ENCODE assay signal across 9 cellular contexts in the genomic region with DNA sequence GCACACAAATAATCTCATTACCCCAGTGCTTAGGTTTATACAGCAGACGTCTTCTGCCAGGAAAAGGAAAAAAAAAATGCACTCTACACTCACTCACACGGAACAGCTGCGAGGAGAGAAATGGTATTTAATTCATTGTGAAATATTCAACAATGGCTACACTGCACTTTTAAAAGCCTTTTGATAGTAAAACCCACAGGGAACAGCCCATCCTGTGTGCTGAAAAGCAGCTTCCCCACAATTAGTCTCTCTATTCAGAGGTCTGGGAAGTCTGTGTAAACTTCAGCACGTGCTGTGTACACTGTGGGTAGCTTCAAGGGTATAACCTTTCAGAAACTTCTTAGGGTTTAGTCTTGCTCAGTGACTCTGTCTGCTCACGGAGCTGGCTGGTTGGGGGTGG. TPM values are rescaled to one million over a fixed set of nuclear protein-coding genes. Genes with fewer than 3 reads are reported as not detected.
A peak's percentile ranks its signal among the peaks of the same experiment; 100 is the strongest.
DNase-seq lines count a peak whose midpoint lies in the region; ATAC-seq and TF ChIP-seq lines count a peak whose summit lies in the region.
"Had no signal": no experiment of that assay in that cellular context is flagged by ENCODE, and none has a peak within 500 bp of the region (broad histone marks: within the 10 kb centered on the region; RNA-seq: fewer than 3 reads in every experiment).

No MANE protein-coding gene starts in this region.

- peak overlapping the region; percentile 4 for H3K4me3 ChIP-seq in CD8-positive, alpha-beta T cell (ENCODE audit: low read depth, low read length)
- peak overlapping the region; percentile 16 for H3K4me3 ChIP-seq in Loucy (ENCODE audit: low read length, poor library complexity, severe bottlenecking)

- H3K36me3 Mint-ChIP-seq in CD8-positive, alpha-beta T cell, result no peaks in the 10 kb centered on the region
- H3K36me3 Mint-ChIP-seq in activated naive CD8-positive, alpha-beta T cell treated with anti-CD3 and anti-CD28 coated beads, Interleukin-2, amount 50 U/mL, for 24 hours (ENCODE audit: low read depth), result no peaks in the 10 kb centered on the region
- H3K36me3 Mint-ChIP-seq in naive B cell, result no peaks in the 10 kb centered on the region

- H3K27me3 ChIP-seq in CD8-positive, alpha-beta T cell (ENCODE audit: insufficient read depth, low read length), result no peaks in the 10 kb centered on the region
- H3K27me3 ChIP-seq in Loucy (ENCODE audit: insufficient read depth, low read length, poor library complexity, severe bottlenecking), result no peaks in the 10 kb centered on the region

- no peaks in the 10 kb centered on the region for H3K9me3 Mint-ChIP-seq in CD8-positive, alpha-beta T cell
- no peaks in the 10 kb centered on the region for H3K9me3 Mint-ChIP-seq in activated naive CD8-positive, alpha-beta T cell treated with anti-CD3 and anti-CD28 coated beads, Interleukin-2, amount 50 U/mL, for 24 hours
- no peaks in the 10 kb centered on the region for H3K9me3 Mint-ChIP-seq in naive B cell

- H3K79me2 ChIP-seq in Loucy (ENCODE audit: insufficient read depth, low read length), result no peaks in the 10 kb centered on the region

- H3K9ac ChIP-seq in Loucy (ENCODE audit: low read depth, low read length, poor library complexity, severe bottlenecking), result peak overlapping the region; percentile 27

- H3K9me3 ChIP-seq in CD8-positive, alpha-beta T cell (ENCODE audit: low read length), result no peaks in the 10 kb centered on the region
- no peaks in the 10 kb centered on the region for H3K9me3 ChIP-seq in Loucy (ENCODE audit: insufficient read depth, low read depth, low read length)

- H3K4me2 ChIP-seq in Loucy (ENCODE audit: low read depth, low read length, poor library complexity, severe bottlenecking), result peak overlapping the region; percentile 39

- H3K4me3 Mint-ChIP-seq in CD8-positive, alpha-beta T cell, result peak overlapping the region; percentile 70
- H3K4me3 Mint-ChIP-seq in activated naive CD8-positive, alpha-beta T cell treated with anti-CD3 and anti-CD28 coated beads, Interleukin-2, amount 50 U/mL, for 24 hours, result peak overlapping the region; percentile 53
- peak overlapping the region; percentile 9 to 64 (median 42) for H3K4me3 Mint-ChIP-seq in naive B cell

- no peak overlapping the region for H3K27ac ChIP-seq in CD8-positive, alpha-beta T cell (ENCODE audit: low read depth, low read length)

- CTCF ChIA-PET in CD8-positive, alpha-beta T cell (lab: Charles Lee), result interaction anchor here (0.9 to 3.2 kb wide), 4 partner anchors 12 to 86 kb away, joined by 3 to 11 read pairs (median 4); no protein-coding TSS in a partner anchor

- H3K27me3 Mint-ChIP-seq in CD8-positive, alpha-beta T cell (ENCODE audit: low read depth), result no peaks in the 10 kb centered on the region
- no peaks in the 10 kb centered on the region for H3K27me3 Mint-ChIP-seq in activated naive CD8-positive, alpha-beta T cell treated with anti-CD3 and anti-CD28 coated beads, Interleukin-2, amount 50 U/mL, for 24 hours
- no peaks in the 10 kb centered on the region for H3K27me3 Mint-ChIP-seq in naive B cell

- H3K27ac Mint-ChIP-seq in CD8-positive, alpha-beta T cell, result peak overlapping the region; percentile 87
- H3K27ac Mint-ChIP-seq in activated naive CD8-positive, alpha-beta T cell treated with anti-CD3 and anti-CD28 coated beads, Interleukin-2, amount 50 U/mL, for 24 hours, result peak overlapping the region; percentile 83
- H3K27ac Mint-ChIP-seq in naive B cell, result peak overlapping the region in 5 of 6 donors; percentile 29 to 94 (median 49)

- H3K4me1 Mint-ChIP-seq in CD8-positive, alpha-beta T cell (ENCODE audit: low read depth), result peaks cover 65% of the 10 kb centered on the region
- peaks cover 69% of the 10 kb centered on the region for H3K4me1 Mint-ChIP-seq in activated naive CD8-positive, alpha-beta T cell treated with anti-CD3 and anti-CD28 coated beads, Interleukin-2, amount 50 U/mL, for 24 hours
- H3K4me1 Mint-ChIP-seq in naive B cell, result peaks cover 37 to 52% (median 50%) of the 10 kb centered on the region in 3 donors

- peak; percentile 68 for ATAC-seq in CD8-positive, alpha-beta T cell
- peak; percentile 79 for ATAC-seq in activated naive CD8-positive, alpha-beta T cell treated with anti-CD3 and anti-CD28 coated beads, Interleukin-2, amount 50 U/mL, for 24 hours
- ATAC-seq in naive B cell (ENCODE audit: low read depth in 2 of 2) (peak; percentile 14 to 20), omental fat pad (ENCODE audit: low FRiP score) (no peak), HG02642 (IDR thresholded peaks at IDR 0.05; ENCODE audit: poor library complexity, unreplicated experiment) (no peak), HG02884 (IDR thresholded peaks at IDR 0.05; ENCODE audit: unreplicated experiment) (no peak)

- H3K36me3 ChIP-seq in CD8-positive, alpha-beta T cell (ENCODE audit: insufficient read depth, low read length), result no peaks in the 10 kb centered on the region
- H3K36me3 ChIP-seq in Loucy (ENCODE audit: insufficient read depth, low read length), result no peaks in the 10 kb centered on the region

- peaks cover 50% of the 10 kb centered on the region for H3K4me1 ChIP-seq in CD8-positive, alpha-beta T cell (ENCODE audit: insufficient read depth, low read length)
- peaks cover 40% of the 10 kb centered on the region for H3K4me1 ChIP-seq in Loucy (ENCODE audit: insufficient read depth, low read length, poor library complexity, severe bottlenecking)

- POLR2A ChIA-PET in CD8-positive, alpha-beta T cell (lab: Charles Lee), result interaction anchor here (0.6 to 2.6 kb wide), 9 partner anchors 10 to 79 kb away, joined by 3 to 9 read pairs (median 3); no protein-coding TSS in a partner anchor

- no peak for TF ChIP-seq CTCF in CD8-positive, alpha-beta T cell (IDR thresholded peaks at IDR 0.05)
- no peak for TF ChIP-seq CTCF in Loucy (conservative IDR thresholded peaks at IDR 0.05; ENCODE audit: low read length)
- no peak for TF ChIP-seq CTCF in omental fat pad (IDR thresholded peaks at IDR 0.05)

- no peaks in the 10 kb centered on the region for H4K20me1 ChIP-seq in Loucy (ENCODE audit: insufficient read depth, low read length, poor library complexity, severe bottlenecking)

- peak overlapping the region; percentile 74; the same call in 1 of the 2 replicates for H2AFZ ChIP-seq in Loucy (ENCODE audit: low read length)

- H3F3A ChIP-seq in Loucy (ENCODE audit: low read depth), result 0 out of 2 replicates have a peak, but pooled peaks cover 11% of the 10 kb centered on the region

- peak in 2 of 7 experiments; percentile 26 to 41 for DNase-seq in CD8-positive, alpha-beta T cell
- no peak for DNase-seq in activated naive CD8-positive, alpha-beta T cell treated with anti-CD3 and anti-CD28 coated beads, Interleukin-2, amount 50 U/mL, for 24 hours
- no peak for DNase-seq in naive B cell
- no peak for DNase-seq in omental fat pad (ENCODE audit: low spot score)
- no peak for DNase-seq in EL
- DNase-seq: T-helper 9 cell had no signal

- intact Hi-C loops in CD8-positive, alpha-beta T cell (cut with DNase I, micrococcal nuclease), result loop anchor here in 1 of 2 experiments (1.0 kb wide), 1 partner anchor 18 kb away; no protein-coding TSS in a partner anchor

- H3K9me2 ChIP-seq in Loucy (replicated peaks; ENCODE audit: low read depth, low read length), result no peaks in the 10 kb centered on the region

RNA-seq across cellular contexts. Expression of a gene that starts 42.7 kb away (rescaled TPM):
- total RNA-seq in CD8-positive, alpha-beta T cell, result 100 to 1,000 TPM; 338 to 345 TPM
- polyA plus RNA-seq in naive B cell (ENCODE audit: low read depth in 6 of 6), result 100 to 1,000 TPM; 205 to 278 (median 247) TPM
- 100 to 1,000 TPM in 3 of 4 donors, 10 to 100 TPM in 1; 72.4 to 211 (median 165) TPM for total RNA-seq in omental fat pad

Comparison
In these comparisons a context has a peak if more than half of its experiments do, and no peak if none do; other contexts are left out.
1. ATAC-seq: peak in CD8-positive, alpha-beta T cell (single experiment), activated naive CD8-positive, alpha-beta T cell treated with anti-CD3 and anti-CD28 coated beads, Interleukin-2, amount 50 U/mL, for 24 hours (single experiment) and naive B cell (2 of 2); none in omental fat pad (single experiment), HG02642 (single experiment) and HG02884 (single experiment).
2. Peak in every context shown above with its lines, with median percentiles within 50 percentile points of each other: H3K27ac Mint-ChIP-seq and H3K4me3 Mint-ChIP-seq.